8 cellular contexts compared by ENCODE assay signal in genomic region chr20:50588034-50588736, GRCh38.
A peak's percentile ranks its signal among the peaks of the same experiment; 100 is the strongest.
DNase-seq lines count a peak whose midpoint lies in the region; ATAC-seq and TF ChIP-seq lines count a peak whose summit lies in the region.

No MANE protein-coding gene starts in this region.

- H3K9me3 Mint-ChIP-seq in activated CD4-positive, alpha-beta T cell treated with anti-CD3 and anti-CD28 coated beads, Interleukin-2, amount 10 ng/mL, durations not matched to agents 7 days and 5 days = no peaks in the 10 kb centered on the region
- no peaks in the 10 kb centered on the region for H3K9me3 Mint-ChIP-seq in chondrocyte (ENCODE audit: low read depth)

- no peaks in the 10 kb centered on the region for H3K4me1 Mint-ChIP-seq in activated CD4-positive, alpha-beta T cell treated with anti-CD3 and anti-CD28 coated beads, Interleukin-2, amount 10 ng/mL, durations not matched to agents 7 days and 5 days
- H3K4me1 Mint-ChIP-seq in chondrocyte (ENCODE audit: low read depth) = peaks cover 2% of the 10 kb centered on the region

- H3K27ac Mint-ChIP-seq in activated CD4-positive, alpha-beta T cell treated with anti-CD3 and anti-CD28 coated beads, Interleukin-2, amount 10 ng/mL, durations not matched to agents 7 days and 5 days = peak overlapping the region; percentile 69
- H3K27ac Mint-ChIP-seq in chondrocyte (ENCODE audit: unreplicated experiment) = no peak overlapping the region

- CTCF ChIA-PET in activated CD4-positive, alpha-beta T cell treated with anti-CD3 and anti-CD28 coated beads, Interleukin-2, amount 10 ng/mL, durations not matched to agents 7 days and 5 days (lab: Charles Lee) = interaction anchor here (1.1 to 2.8 kb wide), 5 partner anchors 10 to 76 kb away, joined by 3 to 12 read pairs (median 5); no protein-coding TSS in a partner anchor

- no peaks in the 10 kb centered on the region for H3K27me3 Mint-ChIP-seq in activated CD4-positive, alpha-beta T cell treated with anti-CD3 and anti-CD28 coated beads, Interleukin-2, amount 10 ng/mL, durations not matched to agents 7 days and 5 days
- no peaks in the 10 kb centered on the region for H3K27me3 Mint-ChIP-seq in chondrocyte (ENCODE audit: low read depth)

- peak; percentile 96 for TF ChIP-seq CTCF in chondrocyte (IDR thresholded peaks at IDR 0.05)

- DNase-seq in NOMO-1 (lab: John Stamatoyannopoulos, UW; ENCODE audit: unreplicated experiment in 2 of 2) (peak; percentile 15 to 39), NOMO-1 treated with dmso at 0.1 percent for 144 hours (lab: John Stamatoyannopoulos, UW; ENCODE audit: unreplicated experiment) (no peak), NCI-H2196 (lab: John Stamatoyannopoulos, UW; ENCODE audit: unreplicated experiment) (peak; percentile 63), chondrocyte (ENCODE audit: low spot score) (peak; percentile 94), lung microvascular endothelial cell (ENCODE audit: low read depth in 2 of 2) (peak; percentile 67 to 77)
- DNase-seq in activated CD4-positive, alpha-beta T cell treated with anti-CD3 and anti-CD28 coated beads, Interleukin-2, amount 10 ng/mL, durations not matched to agents 7 days and 5 days = peak; percentile 78
- peak; percentile 46 to 49 for DNase-seq in stimulated activated CD8-positive, alpha-beta memory T cell treated with anti-CD3 and anti-CD28 coated beads, Interleukin-15, amount 100 ng/mL, for 48 hours (ENCODE audit: low read depth in 2 of 2)

- H3K4me3 Mint-ChIP-seq in activated CD4-positive, alpha-beta T cell treated with anti-CD3 and anti-CD28 coated beads, Interleukin-2, amount 10 ng/mL, durations not matched to agents 7 days and 5 days = no peak overlapping the region
- no peak overlapping the region for H3K4me3 Mint-ChIP-seq in chondrocyte (ENCODE audit: unreplicated experiment)

- H3K36me3 Mint-ChIP-seq in activated CD4-positive, alpha-beta T cell treated with anti-CD3 and anti-CD28 coated beads, Interleukin-2, amount 10 ng/mL, durations not matched to agents 7 days and 5 days (ENCODE audit: low read depth) = peaks cover 30% of the 10 kb centered on the region
- peaks cover 8% of the 10 kb centered on the region for H3K36me3 Mint-ChIP-seq in chondrocyte (ENCODE audit: low read depth)

- POLR2A ChIA-PET in activated CD4-positive, alpha-beta T cell treated with anti-CD3 and anti-CD28 coated beads, Interleukin-2, amount 10 ng/mL, durations not matched to agents 7 days and 5 days (lab: Charles Lee) = no interaction called here

- ATAC-seq in GM18858 (IDR thresholded peaks at IDR 0.05; ENCODE audit: unreplicated experiment) = no peak
